1 cellular context compared by ENCODE assay signal in the genomic region with DNA sequence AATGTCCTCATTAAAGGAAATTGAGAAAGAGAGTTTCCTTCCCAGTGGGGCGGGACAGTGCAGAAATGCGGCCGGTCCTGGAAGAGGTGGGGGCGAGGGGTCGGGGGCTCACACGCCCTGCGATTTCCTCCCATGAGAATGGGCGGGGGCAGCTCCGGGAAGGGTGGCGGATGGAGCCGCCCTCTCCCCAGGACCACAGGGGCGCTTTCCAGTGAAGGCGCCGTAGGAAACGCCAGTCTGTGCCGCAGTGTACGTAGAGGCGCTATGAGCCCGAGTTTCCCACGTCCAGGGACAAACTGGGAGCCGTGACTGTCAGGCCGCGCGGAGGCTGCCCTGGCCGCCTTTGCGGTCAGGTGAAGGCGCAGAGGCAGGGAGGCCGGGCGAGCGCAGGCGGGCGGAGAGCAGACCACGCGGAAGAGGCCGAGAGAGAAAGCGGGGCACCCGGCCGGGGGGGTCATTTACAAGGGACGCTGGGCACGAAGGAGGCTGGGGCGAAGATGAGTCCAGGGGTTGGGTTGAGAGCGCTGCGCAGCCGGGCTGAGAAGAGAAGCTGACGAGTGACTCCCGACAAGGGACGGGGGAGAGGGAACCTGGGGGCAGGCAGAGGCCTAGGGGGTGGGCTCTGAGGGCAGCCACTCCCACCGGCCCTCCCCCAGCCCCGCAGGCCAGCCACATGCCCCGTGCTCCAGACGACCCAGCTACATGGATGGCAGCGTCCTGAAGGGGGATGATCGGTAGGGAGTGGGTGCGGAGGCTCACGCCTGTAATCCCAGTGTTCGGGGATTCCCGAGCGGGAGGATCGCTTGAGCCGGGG.
TF ChIP-seq lines count a peak whose summit lies in the region.

No MANE protein-coding gene starts in this region.

TF ChIP-seq in A549, 52 proteins besides CTCF, POLR2A, EP300 and RAD21 (continued from another document):
- no peak for TF ChIP-seq MYC (IDR thresholded peaks at IDR 0.05; ENCODE audit: borderline replicate concordance, low read length)
- TF ChIP-seq FOSL2 (IDR thresholded peaks at IDR 0.05): no peak
- TF ChIP-seq FOSL2 (CRISPR knock-in tag; IDR thresholded peaks at IDR 0.05): no peak
